22 cellular contexts compared by ENCODE assay signal in genomic region chr6:64294034-64294433, GRCh38.
"Had no signal": no experiment of that assay in that cellular context is flagged by ENCODE, and none has a peak within 500 bp of the region (broad histone marks: within the 10 kb centered on the region; RNA-seq: fewer than 3 reads in every experiment).

No MANE protein-coding gene starts in this region.

- H3K27ac ChIP-seq: KMS-11, SJSA1 had no signal

- H3K36me3 ChIP-seq: MG63, SJSA1 had no signal

- ATAC-seq: activated naive CD4-positive, alpha-beta T cell treated with anti-CD3 and anti-CD28 coated beads, Interleukin-2, amount 50 U/mL, for 72 hours; activated naive CD8-positive, alpha-beta T cell treated with anti-CD3 and anti-CD28 coated beads, Interleukin-2, amount 50 U/mL, for 24 hours; activated T-cell treated with anti-CD3 and anti-CD28 coated beads, Interleukin-2, amount 50 U/mL, for 4 hours had no signal

- DNase-seq: activated B cell treated with CpG ODN at 0.5 μM for 24 hours; activated CD4-positive, alpha-beta memory T cell treated with anti-CD3 and anti-CD28 coated beads for 36 hours; activated CD4-positive, alpha-beta T cell treated with anti-CD3 and anti-CD28 coated beads, Interleukin-2, amount 10 ng/mL, durations not matched to agents 7 days and 5 days; activated CD8-positive, alpha-beta memory T cell treated with anti-CD3 and anti-CD28 coated beads for 24 hours; activated effector memory CD4-positive, alpha-beta T cell treated with anti-CD3 and anti-CD28 coated beads, Interleukin-2, amount 50 U/mL, for 16 hours; activated naive CD4-positive, alpha-beta T cell treated with Interleukin-2 at 50 U/mL for 16 hours; activated naive CD8-positive, alpha-beta T cell treated with anti-CD3 and anti-CD28 coated beads, Interleukin-2, amount 50 U/mL, for 24 hours; activated T-cell treated with anti-CD3 and anti-CD28 coated beads, Interleukin-2, amount 50 U/mL, for 4 hours; amniotic stem cell; caudate nucleus; MG63; MV-4-11; NCI-H1092 treated with DMSO at 0.1 percent for 48 hours; NCI-H1417 treated with DMSO at 0.1 percent for 48 hours; NCI-H1694 treated with DMSO at 0.1 percent for 48 hours; NCI-H2029 treated with DMSO at 0.1 percent for 48 hours; SHP77; SW 1271 had no signal

- H3K9me3 ChIP-seq: MG63, SJSA1 had no signal

- H3K27me3 ChIP-seq: MG63, SJSA1 had no signal

- H3K4me3 ChIP-seq: MG63, SJSA1 had no signal

- FAIRE-seq: RCC 7860 had no signal
